Comparison of ENCODE assay signal across 2 cellular contexts in the genomic region with DNA sequence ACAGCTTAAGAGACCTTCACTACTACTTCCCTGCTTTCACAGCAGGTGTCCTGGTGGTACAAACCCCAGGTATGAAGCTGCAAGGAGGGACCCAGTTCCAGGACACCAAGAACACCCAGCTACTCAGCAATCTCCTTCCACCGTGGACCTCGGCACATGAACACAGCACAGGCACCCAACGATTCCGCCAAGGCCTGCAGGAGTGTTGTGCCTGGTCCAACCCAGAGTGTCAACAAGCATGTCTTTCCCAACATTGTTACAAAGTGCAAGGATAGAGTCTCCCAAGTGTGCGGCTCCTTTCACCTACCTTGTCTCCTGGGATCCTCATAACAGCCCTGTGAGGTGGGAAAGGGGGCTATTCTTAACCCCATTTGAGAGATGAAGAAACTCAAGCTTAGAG.
TF ChIP-seq lines count a peak whose summit lies in the region.

No MANE protein-coding gene starts in this region.

TF ChIP-seq in liver, 16 proteins besides CTCF, POLR2A, EP300 and RAD21:
- TF ChIP-seq, protein P1, sequence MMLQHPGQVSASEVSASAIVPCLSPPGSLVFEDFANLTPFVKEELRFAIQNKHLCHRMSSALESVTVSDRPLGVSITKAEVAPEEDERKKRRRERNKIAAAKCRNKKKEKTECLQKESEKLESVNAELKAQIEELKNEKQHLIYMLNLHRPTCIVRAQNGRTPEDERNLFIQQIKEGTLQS (IDR thresholded peaks at IDR 0.05): no peak
- TF ChIP-seq HNF4A (conservative IDR thresholded peaks at IDR 0.05) (peak; percentile 21 to 42), GABPA (IDR thresholded peaks at IDR 0.05 in 1 of 2, conservative IDR thresholded peaks at IDR 0.05 in 1 of 2) (no peak), RXRA (IDR thresholded peaks at IDR 0.05) (no peak)
- TF ChIP-seq, protein P2, sequence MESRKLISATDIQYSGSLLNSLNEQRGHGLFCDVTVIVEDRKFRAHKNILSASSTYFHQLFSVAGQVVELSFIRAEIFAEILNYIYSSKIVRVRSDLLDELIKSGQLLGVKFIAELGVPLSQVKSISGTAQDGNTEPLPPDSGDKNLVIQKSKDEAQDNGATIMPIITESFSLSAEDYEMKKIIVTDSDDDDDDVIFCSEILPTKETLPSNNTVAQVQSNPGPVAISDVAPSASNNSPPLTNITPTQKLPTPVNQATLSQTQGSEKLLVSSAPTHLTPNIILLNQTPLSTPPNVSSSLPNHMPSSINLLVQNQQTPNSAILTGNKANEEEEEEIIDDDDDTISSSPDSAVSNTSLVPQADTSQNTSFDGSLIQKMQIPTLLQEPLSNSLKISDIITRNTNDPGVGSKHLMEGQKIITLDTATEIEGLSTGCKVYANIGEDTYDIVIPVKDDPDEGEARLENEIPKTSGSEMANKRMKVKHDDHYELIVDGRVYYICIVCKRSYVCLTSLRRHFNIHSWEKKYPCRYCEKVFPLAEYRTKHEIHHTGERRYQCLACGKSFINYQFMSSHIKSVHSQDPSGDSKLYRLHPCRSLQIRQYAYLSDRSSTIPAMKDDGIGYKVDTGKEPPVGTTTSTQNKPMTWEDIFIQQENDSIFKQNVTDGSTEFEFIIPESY (IDR thresholded peaks at IDR 0.05): no peak

TF ChIP-seq in HepG2, 621 proteins besides CTCF, POLR2A, EP300 and RAD21:
- no peak for TF ChIP-seq ZNF367 (CRISPR knock-in tag; IDR thresholded peaks at IDR 0.05; ENCODE audit: borderline replicate concordance)
- TF ChIP-seq, protein P3, sequence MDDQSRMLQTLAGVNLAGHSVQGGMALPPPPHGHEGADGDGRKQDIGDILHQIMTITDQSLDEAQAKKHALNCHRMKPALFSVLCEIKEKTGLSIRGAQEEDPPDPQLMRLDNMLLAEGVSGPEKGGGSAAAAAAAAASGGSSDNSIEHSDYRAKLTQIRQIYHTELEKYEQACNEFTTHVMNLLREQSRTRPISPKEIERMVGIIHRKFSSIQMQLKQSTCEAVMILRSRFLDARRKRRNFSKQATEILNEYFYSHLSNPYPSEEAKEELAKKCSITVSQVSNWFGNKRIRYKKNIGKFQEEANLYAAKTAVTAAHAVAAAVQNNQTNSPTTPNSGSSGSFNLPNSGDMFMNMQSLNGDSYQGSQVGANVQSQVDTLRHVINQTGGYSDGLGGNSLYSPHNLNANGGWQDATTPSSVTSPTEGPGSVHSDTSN (CRISPR knock-in tag; IDR thresholded peaks at IDR 0.05; ENCODE audit: borderline replicate concordance): no peak
- no peak for TF ChIP-seq ZNF101 (CRISPR knock-in tag; IDR thresholded peaks at IDR 0.05; ENCODE audit: borderline replicate concordance, low read depth)
- no peak for TF ChIP-seq ZNF558 (CRISPR knock-in tag; IDR thresholded peaks at IDR 0.05; ENCODE audit: borderline replicate concordance)
- no peak for TF ChIP-seq ZBTB1 (CRISPR knock-in tag; IDR thresholded peaks at IDR 0.05; ENCODE audit: borderline replicate concordance)
- TF ChIP-seq ZNF703 (CRISPR knock-in tag; IDR thresholded peaks at IDR 0.05; ENCODE audit: borderline replicate concordance): no peak
- TF ChIP-seq ZNF253 (CRISPR knock-in tag; IDR thresholded peaks at IDR 0.05; ENCODE audit: borderline replicate concordance): no peak
- TF ChIP-seq ZNF296 (CRISPR knock-in tag; conservative IDR thresholded peaks at IDR 0.05): no peak
- TF ChIP-seq CCAR2 (optimal IDR thresholded peaks at IDR 0.05; ENCODE audit: low read depth, low read length): no peak
- no peak for TF ChIP-seq SRSF4 (IDR thresholded peaks at IDR 0.05; ENCODE audit: low read depth, low read length, poor library complexity, severe bottlenecking)
